ENCODE assay signal across 12 cellular contexts in the genomic region with DNA sequence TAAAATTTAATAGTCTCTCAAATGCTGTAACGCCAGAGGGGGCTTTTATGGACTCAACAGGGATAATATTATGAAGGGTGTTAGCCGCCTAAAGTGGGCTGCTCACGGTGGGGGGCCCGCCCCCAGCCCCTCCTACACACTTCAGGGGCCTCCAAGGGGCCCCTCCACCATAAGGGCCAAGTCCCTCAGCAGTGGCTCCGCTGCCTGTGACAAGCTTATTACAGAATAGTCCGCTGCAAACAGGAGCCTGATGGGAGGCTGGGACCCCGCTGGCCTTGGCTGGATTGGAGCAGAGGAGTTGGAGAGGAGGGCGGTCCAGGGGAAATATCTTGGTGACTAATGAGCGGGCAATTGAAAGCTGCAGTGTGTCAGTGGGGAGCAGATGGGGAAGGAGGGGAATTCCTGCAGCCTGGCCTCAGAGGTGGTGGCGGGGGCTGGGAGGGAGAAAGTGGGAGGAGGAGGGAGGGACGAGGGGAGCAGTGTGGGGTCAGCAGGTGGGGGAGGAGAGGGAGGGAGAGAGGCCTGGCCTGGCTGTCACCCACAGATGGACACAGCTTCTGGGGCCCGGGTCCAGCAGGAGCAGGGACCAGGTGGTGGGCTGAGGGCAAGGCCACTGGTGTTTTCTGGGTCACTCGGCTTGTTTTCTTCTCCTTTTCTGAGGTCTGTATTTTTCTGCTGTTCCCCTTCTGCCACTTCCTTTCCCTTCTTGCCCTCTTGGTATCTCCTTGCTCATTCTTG. TPM values are rescaled to one million over a fixed set of nuclear protein-coding genes. Genes with fewer than 3 reads are reported as not detected.
DNase-seq lines count a peak whose midpoint lies in the region; ATAC-seq and TF ChIP-seq lines count a peak whose summit lies in the region.
"Had no signal": no experiment of that assay in that cellular context is flagged by ENCODE, and none has a peak within 500 bp of the region (broad histone marks: within the 10 kb centered on the region; RNA-seq: fewer than 3 reads in every experiment).

No MANE protein-coding gene starts in this region.

- DNase-seq in GM04504 (ENCODE audit: low read depth) (peak; percentile 37), chondrocyte (ENCODE audit: low spot score) (no peak), osteoblast (ENCODE audit: insufficient read length, low spot score, missing footprints) (peak; percentile 95), NCI-H526 treated with DMSO at 0.1 percent for 48 hours (lab: John Stamatoyannopoulos, UW) (no peak)
- DNase-seq in naive thymus-derived CD4-positive, alpha-beta T cell, result no peak
- DNase-seq in CD4-positive, alpha-beta memory T cell, result no peak
- DNase-seq: NCI-H2029 treated with DMSO at 0.1 percent for 48 hours had no signal

- H4K20me1 ChIP-seq in osteoblast (ENCODE audit: insufficient read depth, low read length), result no peaks in the 10 kb centered on the region

- H3K36me3 Mint-ChIP-seq in chondrocyte (ENCODE audit: low read depth), result no peaks in the 10 kb centered on the region
- no peaks in the 10 kb centered on the region for H3K36me3 Mint-ChIP-seq in naive thymus-derived CD4-positive, alpha-beta T cell
- H3K36me3 Mint-ChIP-seq in CD4-positive, alpha-beta memory T cell, result no peaks in the 10 kb centered on the region

- H2AFZ ChIP-seq in osteoblast (ENCODE audit: low read length), result no peak overlapping the region

- no peak overlapping the region for H3K4me2 ChIP-seq in osteoblast (ENCODE audit: insufficient read depth, low read length)

- no peaks in the 10 kb centered on the region for H3K9me3 Mint-ChIP-seq in chondrocyte (ENCODE audit: low read depth)
- H3K9me3 Mint-ChIP-seq in naive thymus-derived CD4-positive, alpha-beta T cell, result peaks cover 0 to 2% (median 0%) of the 10 kb centered on the region in 11 donors
- H3K9me3 Mint-ChIP-seq in CD4-positive, alpha-beta memory T cell, result no peaks in the 10 kb centered on the region
- H3K9me3 Mint-ChIP-seq: activated T-helper 2 cell treated with anti-CD3 and anti-CD28 coated beads, Interferon-gamma antibody, Interleukin-2, Interleukin-4, amounts not matched to agents 10 μg/mL and 5 μg/mL and 100 μg/mL, durations not matched to agents 14 hours and 24 hours and 36 hours; stimulated activated naive CD8-positive, alpha-beta T cell treated with anti-CD3 and anti-CD28 coated beads, Interleukin-15, Interleukin-2, amounts not matched to agents 100 ng/mL and 50 ng/mL, for 24 hours had no signal

- TF ChIP-seq CTCF in chondrocyte (IDR thresholded peaks at IDR 0.05), result no peak
- TF ChIP-seq CTCF in osteoblast (IDR thresholded peaks at IDR 0.05; ENCODE audit: extremely low read depth, low read depth, low read length), result no peak

- peaks cover 6% of the 10 kb centered on the region for H3K27me3 Mint-ChIP-seq in chondrocyte (ENCODE audit: low read depth)
- H3K27me3 Mint-ChIP-seq in naive thymus-derived CD4-positive, alpha-beta T cell, result peaks cover 12 to 45% (median 18%) of the 10 kb centered on the region in 5 donors
- H3K27me3 Mint-ChIP-seq in CD4-positive, alpha-beta memory T cell, result peaks cover 15 to 17% of the 10 kb centered on the region in 2 donors

- H3K4me3 Mint-ChIP-seq in chondrocyte (ENCODE audit: unreplicated experiment), result no peak overlapping the region
- H3K4me3 Mint-ChIP-seq in naive thymus-derived CD4-positive, alpha-beta T cell, result no peak overlapping the region
- H3K4me3 Mint-ChIP-seq in CD4-positive, alpha-beta memory T cell, result no peak overlapping the region
- H3K4me3 Mint-ChIP-seq: stimulated activated naive CD8-positive, alpha-beta T cell treated with anti-CD3 and anti-CD28 coated beads, Interleukin-15, Interleukin-2, amounts not matched to agents 100 ng/mL and 50 ng/mL, for 24 hours had no signal

- H3K4me1 ChIP-seq in HUES6 (ENCODE audit: control insufficient read depth, insufficient read depth, low read length) (peaks cover 52% of the 10 kb centered on the region), osteoblast (ENCODE audit: insufficient read depth, low read length) (peaks cover 8% of the 10 kb centered on the region)
- H3K4me1 ChIP-seq in naive thymus-derived CD4-positive, alpha-beta T cell (ENCODE audit: control insufficient read depth in 2 of 2, insufficient read depth in 2 of 2, low read length in 2 of 2), result no peaks in the 10 kb centered on the region
- no peaks in the 10 kb centered on the region for H3K4me1 ChIP-seq in CD4-positive, alpha-beta memory T cell (ENCODE audit: insufficient read depth, low read length)

- H3K27ac Mint-ChIP-seq in chondrocyte (ENCODE audit: unreplicated experiment), result peak overlapping the region; percentile 14
- no peak overlapping the region for H3K27ac Mint-ChIP-seq in naive thymus-derived CD4-positive, alpha-beta T cell
- no peak overlapping the region for H3K27ac Mint-ChIP-seq in CD4-positive, alpha-beta memory T cell
- H3K27ac Mint-ChIP-seq: activated T-helper 2 cell treated with anti-CD3 and anti-CD28 coated beads, Interferon-gamma antibody, Interleukin-2, Interleukin-4, amounts not matched to agents 10 μg/mL and 5 μg/mL and 100 μg/mL, durations not matched to agents 14 hours and 24 hours and 36 hours; stimulated activated naive CD8-positive, alpha-beta T cell treated with anti-CD3 and anti-CD28 coated beads, Interleukin-15, Interleukin-2, amounts not matched to agents 100 ng/mL and 50 ng/mL, for 24 hours had no signal

- H3K27ac ChIP-seq in HUES6 (ENCODE audit: low read depth, low read length), result no peak overlapping the region
- no peak overlapping the region for H3K27ac ChIP-seq in osteoblast (ENCODE audit: low read depth, low read length)
- no peak overlapping the region for H3K27ac ChIP-seq in naive thymus-derived CD4-positive, alpha-beta T cell (ENCODE audit: low read depth, low read length)
- no peak overlapping the region for H3K27ac ChIP-seq in CD4-positive, alpha-beta memory T cell (ENCODE audit: low read depth, low read length)

- no peak for ATAC-seq in naive thymus-derived CD4-positive, alpha-beta T cell
- no peak for ATAC-seq in GM19324 (IDR thresholded peaks at IDR 0.05; ENCODE audit: low FRiP score, unreplicated experiment)

- POLR2A ChIA-PET in naive thymus-derived CD4-positive, alpha-beta T cell (lab: Charles Lee), result no interaction called here
- POLR2A ChIA-PET in CD4-positive, alpha-beta memory T cell (lab: Charles Lee; ENCODE audit: partially characterized antibody), result no interaction called here

- H3K79me2 ChIP-seq in osteoblast (ENCODE audit: insufficient read depth, low read length), result no peaks in the 10 kb centered on the region

- peaks cover 79% of the 10 kb centered on the region for H3K27me3 ChIP-seq in HUES6 (ENCODE audit: control insufficient read depth, insufficient read depth, low read length)
- peaks cover 1% of the 10 kb centered on the region for H3K27me3 ChIP-seq in osteoblast (ENCODE audit: insufficient read depth, low read length)
- no peaks in the 10 kb centered on the region for H3K27me3 ChIP-seq in naive thymus-derived CD4-positive, alpha-beta T cell (ENCODE audit: control insufficient read depth in 2 of 2, insufficient read depth in 2 of 2, low read length in 2 of 2)
- H3K27me3 ChIP-seq in CD4-positive, alpha-beta memory T cell (ENCODE audit: insufficient read depth, low read length), result no peaks in the 10 kb centered on the region

- H3K9ac ChIP-seq in HUES6 (ENCODE audit: low read length), result peak overlapping the region; percentile 1

- peaks cover 17% of the 10 kb centered on the region for H3K4me1 Mint-ChIP-seq in chondrocyte (ENCODE audit: low read depth)
- peaks cover 0 to 1% (median 0%) of the 10 kb centered on the region in 7 donors for H3K4me1 Mint-ChIP-seq in naive thymus-derived CD4-positive, alpha-beta T cell
- H3K4me1 Mint-ChIP-seq in CD4-positive, alpha-beta memory T cell, result peaks cover 0 to 3% (median 0%) of the 10 kb centered on the region in 4 donors

- CTCF ChIA-PET in naive thymus-derived CD4-positive, alpha-beta T cell (lab: Charles Lee), result no interaction called here
- CTCF ChIA-PET in CD4-positive, alpha-beta memory T cell (lab: Charles Lee; ENCODE audit: partially characterized antibody), result no interaction called here

- H3K4me3 ChIP-seq in HUES6 (ENCODE audit: low read depth, low read length) (peak overlapping the region; percentile 1; the same call in 1 of the 2 replicates), osteoblast (ENCODE audit: insufficient read depth, low read length) (no peak overlapping the region)
- no peak overlapping the region for H3K4me3 ChIP-seq in naive thymus-derived CD4-positive, alpha-beta T cell (ENCODE audit: low read length)
- H3K4me3 ChIP-seq in CD4-positive, alpha-beta memory T cell (ENCODE audit: low read length in 2 of 2), result no peak overlapping the region
- H3K4me3 ChIP-seq: lung had no signal

- H3K36me3 ChIP-seq in HUES6 (ENCODE audit: control insufficient read depth, insufficient read depth, low read length) (no peaks in the 10 kb centered on the region), osteoblast (ENCODE audit: insufficient read depth, low read length) (no peaks in the 10 kb centered on the region)
- no peaks in the 10 kb centered on the region for H3K36me3 ChIP-seq in naive thymus-derived CD4-positive, alpha-beta T cell (ENCODE audit: control insufficient read depth in 2 of 3, insufficient read depth in 3 of 3, low read length in 3 of 3)
- no peaks in the 10 kb centered on the region for H3K36me3 ChIP-seq in CD4-positive, alpha-beta memory T cell (ENCODE audit: insufficient read depth, low read length)

- H3K9me3 ChIP-seq in HUES6 (ENCODE audit: control insufficient read depth, insufficient read depth, low read depth, low read length) (no peaks in the 10 kb centered on the region), osteoblast (ENCODE audit: low read depth, low read length) (no peaks in the 10 kb centered on the region)
- no peaks in the 10 kb centered on the region for H3K9me3 ChIP-seq in naive thymus-derived CD4-positive, alpha-beta T cell (ENCODE audit: control insufficient read depth in 2 of 3, low read length in 3 of 3)
- H3K9me3 ChIP-seq in CD4-positive, alpha-beta memory T cell (ENCODE audit: control insufficient read depth in 1 of 2, low read length in 2 of 2), result no peaks in the 10 kb centered on the region

- intact Hi-C loops in naive thymus-derived CD4-positive, alpha-beta T cell (cut with micrococcal nuclease), result no loop called here
- intact Hi-C loops in CD4-positive, alpha-beta memory T cell (cut with micrococcal nuclease), result no loop called here

RNA-seq across cellular contexts. Expression of gene FOXP4, which starts 57.6 kb away (rescaled TPM):
- total RNA-seq in chondrocyte, result 17.2 to 19.8 TPM (median 18.6 TPM) in 3 replicates
- total RNA-seq in osteoblast, result 2.9 and 3.3 TPM in 2 replicates
- 1 to 10 TPM; 3.1 to 7.6 (median 4.9) TPM for total RNA-seq in naive thymus-derived CD4-positive, alpha-beta T cell
- polyA plus RNA-seq in naive thymus-derived CD4-positive, alpha-beta T cell, result under 1 TPM; 0.07 to 0.21 TPM
- 1 to 10 TPM; 7.4 to 7.8 TPM for total RNA-seq in CD4-positive, alpha-beta memory T cell
- 1 to 10 TPM in 1 of 2 donors, under 1 TPM in 1; 0.08 to 1.6 TPM for polyA plus RNA-seq in CD4-positive, alpha-beta memory T cell

Comparison
In these comparisons a context has a peak if more than half of its experiments do, and no peak if none do; other contexts are left out.
1. DNase-seq: peak in GM04504 (single experiment) and osteoblast (single experiment); none in chondrocyte (single experiment), NCI-H526 treated with DMSO at 0.1 percent for 48 hours (single experiment), naive thymus-derived CD4-positive, alpha-beta T cell (0 of 9) and CD4-positive, alpha-beta memory T cell (0 of 5).